In genomic region chr3:189324538-189325138, GRCh38 we compare ENCODE assay signal across 8 cellular contexts.
A peak's percentile ranks its signal among the peaks of the same experiment; 100 is the strongest.
DNase-seq lines count a peak whose midpoint lies in the region; ATAC-seq and TF ChIP-seq lines count a peak whose summit lies in the region.

No MANE protein-coding gene starts in this region.

- H3K9me3 Mint-ChIP-seq in T-helper 2 cell treated with Interferon-gamma antibody and Interleukin-4, amounts not matched to agents 5 μg/mL and 100 μg/mL, for 36 hours, result peaks cover 26% of the 10 kb centered on the region
- H3K9me3 Mint-ChIP-seq in glutamatergic neuron (ENCODE audit: unreplicated experiment), result no peaks in the 10 kb centered on the region

- no peak for TF ChIP-seq POLR2A in body of pancreas (IDR thresholded peaks at IDR 0.05)
- no peak for TF ChIP-seq POLR2A in tibial nerve (IDR thresholded peaks at IDR 0.05)

- no peak for TF ChIP-seq CTCF in body of pancreas (IDR thresholded peaks at IDR 0.05)
- no peak for TF ChIP-seq CTCF in parathyroid adenoma (IDR thresholded peaks at IDR 0.05)
- no peak for TF ChIP-seq CTCF in tibial nerve (IDR thresholded peaks at IDR 0.05)
- no peak for TF ChIP-seq CTCF in glutamatergic neuron (IDR thresholded peaks at IDR 0.05; ENCODE audit: partially characterized antibody, unreplicated experiment)

- H3K4me1 Mint-ChIP-seq in T-helper 2 cell treated with Interferon-gamma antibody and Interleukin-4, amounts not matched to agents 5 μg/mL and 100 μg/mL, for 36 hours (ENCODE audit: low read depth), result peaks cover 74% of the 10 kb centered on the region
- H3K4me1 Mint-ChIP-seq in glutamatergic neuron (ENCODE audit: low read depth, unreplicated experiment), result no peaks in the 10 kb centered on the region

- no peak for TF ChIP-seq EP300 in tibial nerve (IDR thresholded peaks at IDR 0.05)

- no peaks in the 10 kb centered on the region for H3K79me2 ChIP-seq in parathyroid adenoma

- intact Hi-C loops in body of pancreas (cut with DNase I), result no loop called here

- 19 to 31% methylated on average over 5 of the region's 5 CpGs for WGBS in body of pancreas, 2 donors
- WGBS in tibial nerve, 2 donors, result 55 to 69% methylated on average over 5 of the region's 5 CpGs

- H3K9me3 ChIP-seq in body of pancreas (no peaks in the 10 kb centered on the region), parathyroid adenoma (ENCODE audit: control insufficient read depth, low read length) (no peaks in the 10 kb centered on the region), tibial nerve (no peaks in the 10 kb centered on the region)

- H3K27ac ChIP-seq in body of pancreas (no peak overlapping the region), parathyroid adenoma (peak overlapping the region; percentile 74), tibial nerve (no peak overlapping the region)

- H3K27me3 Mint-ChIP-seq in T-helper 2 cell treated with Interferon-gamma antibody and Interleukin-4, amounts not matched to agents 5 μg/mL and 100 μg/mL, for 36 hours (ENCODE audit: low read depth), result no peaks in the 10 kb centered on the region
- H3K27me3 Mint-ChIP-seq in glutamatergic neuron (ENCODE audit: unreplicated experiment), result no peaks in the 10 kb centered on the region

- no peaks in the 10 kb centered on the region for H3K27me3 ChIP-seq in body of pancreas
- H3K27me3 ChIP-seq in parathyroid adenoma (ENCODE audit: control insufficient read depth, insufficient read depth, low read length), result no peaks in the 10 kb centered on the region
- no peaks in the 10 kb centered on the region for H3K27me3 ChIP-seq in tibial nerve

- ATAC-seq in GM18499 (IDR thresholded peaks at IDR 0.05; ENCODE audit: insufficient read depth, unreplicated experiment) (peak; percentile 100), HG02759 (IDR thresholded peaks at IDR 0.05; ENCODE audit: unreplicated experiment) (peak; percentile 100), body of pancreas (peak; percentile 50)

- H2AFZ ChIP-seq in parathyroid adenoma, result peak overlapping the region; percentile 48

- H3K4me2 ChIP-seq in parathyroid adenoma (ENCODE audit: low read length), result peak overlapping the region; percentile 30

- H3K36me3 ChIP-seq in body of pancreas (replicated peaks in 1 of 2; ENCODE audit: insufficient read depth in 1 of 2, low read depth in 2 of 2) (no peaks in the 10 kb centered on the region), parathyroid adenoma (ENCODE audit: control insufficient read depth, insufficient read depth, low read length) (no peaks in the 10 kb centered on the region), tibial nerve (no peaks in the 10 kb centered on the region)

- H3K4me1 ChIP-seq in body of pancreas (no peaks in the 10 kb centered on the region), parathyroid adenoma (peaks cover 23% of the 10 kb centered on the region), tibial nerve (peaks cover 0 to 7% (median 2%) of the 10 kb centered on the region in 4 donors)

- peak overlapping the region; percentile 89 for H3K4me3 Mint-ChIP-seq in T-helper 2 cell treated with Interferon-gamma antibody and Interleukin-4, amounts not matched to agents 5 μg/mL and 100 μg/mL, for 36 hours
- H3K4me3 Mint-ChIP-seq in glutamatergic neuron (ENCODE audit: unreplicated experiment), result no peak overlapping the region

- H3K27ac Mint-ChIP-seq in T-helper 2 cell treated with Interferon-gamma antibody and Interleukin-4, amounts not matched to agents 5 μg/mL and 100 μg/mL, for 36 hours, result peak overlapping the region; percentile 99
- no peak overlapping the region for H3K27ac Mint-ChIP-seq in glutamatergic neuron (ENCODE audit: unreplicated experiment)

- H3K9ac ChIP-seq in parathyroid adenoma, result no peak overlapping the region

- H3K4me3 ChIP-seq in body of pancreas, result no peak overlapping the region
- peak overlapping the region; percentile 29 for H3K4me3 ChIP-seq in parathyroid adenoma (ENCODE audit: low read depth, low read length)
- no peak overlapping the region for H3K4me3 ChIP-seq in tibial nerve

- DNase-seq in NCI-H1092 (lab: John Stamatoyannopoulos, UW) (peak; percentile 40), body of pancreas (peak in 3 of 4 donors; percentile 31 to 61 (median 34)), tibial nerve (ENCODE audit: low spot score in 2 of 2) (no peak), glutamatergic neuron (no peak)
- peak; percentile 94 for DNase-seq in T-helper 2 cell treated with Interferon-gamma antibody and Interleukin-4, amounts not matched to agents 5 μg/mL and 100 μg/mL, for 36 hours (ENCODE audit: low spot score)

- H3K36me3 Mint-ChIP-seq in T-helper 2 cell treated with Interferon-gamma antibody and Interleukin-4, amounts not matched to agents 5 μg/mL and 100 μg/mL, for 36 hours (ENCODE audit: low read depth), result peaks cover 78% of the 10 kb centered on the region
- no peaks in the 10 kb centered on the region for H3K36me3 Mint-ChIP-seq in glutamatergic neuron (ENCODE audit: unreplicated experiment)

Comparison
In these comparisons a context has a peak if more than half of its experiments do, and no peak if none do; other contexts are left out.
1. ATAC-seq: peak in every context shown above with its lines; median percentile 100 in GM18499; 100 in HG02759; 50 in body of pancreas.
2. DNase-seq: peak in NCI-H1092 (single experiment), T-helper 2 cell treated with Interferon-gamma antibody and Interleukin-4, amounts not matched to agents 5 μg/mL and 100 μg/mL, for 36 hours (single experiment) and body of pancreas (3 of 4); none in tibial nerve (0 of 2) and glutamatergic neuron (single experiment).